ENCODE assay signal across 8 cellular contexts in the genomic region with DNA sequence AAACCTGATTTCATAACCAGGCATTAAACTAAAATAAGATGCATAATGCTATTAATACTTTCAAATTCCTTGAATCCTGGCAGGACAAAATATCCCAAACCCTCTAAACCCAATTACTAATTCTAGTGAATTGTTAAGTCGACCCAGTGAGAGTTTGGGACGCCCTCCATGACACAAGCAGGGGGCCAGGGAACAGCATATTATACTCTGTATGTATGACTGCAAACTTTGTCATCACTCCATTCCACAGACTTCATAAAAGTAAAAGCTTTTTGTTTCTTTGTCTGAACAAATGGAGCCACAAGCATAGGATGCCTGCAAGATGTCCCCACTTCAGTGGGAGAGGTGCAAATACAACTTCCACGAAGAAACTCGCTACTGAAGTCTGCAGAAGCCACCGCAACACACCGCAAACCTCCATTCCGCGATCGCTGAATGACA. TPM values are rescaled to one million over a fixed set of nuclear protein-coding genes. Genes with fewer than 3 reads are reported as not detected.
A peak's percentile ranks its signal among the peaks of the same experiment; 100 is the strongest.
DNase-seq lines count a peak whose midpoint lies in the region; ATAC-seq and TF ChIP-seq lines count a peak whose summit lies in the region.

No MANE protein-coding gene starts in this region.

- no peak overlapping the region for H2AK5ac ChIP-seq in neuronal stem cell (ENCODE audit: low read depth, low read length)

- H2BK120ac ChIP-seq in neuronal stem cell (ENCODE audit: low read depth, low read length), result no peak overlapping the region

- no peak overlapping the region for H2BK5ac ChIP-seq in neuronal stem cell (ENCODE audit: low read length)

- no peaks in the 10 kb centered on the region for H3K27me3 ChIP-seq in GM06990 (replicated peaks; ENCODE audit: control insufficient read depth, insufficient read depth, low read length)
- no peaks in the 10 kb centered on the region for H3K27me3 ChIP-seq in ectodermal cell (ENCODE audit: control insufficient read depth, insufficient read depth, low read length, poor library complexity, severe bottlenecking)
- peaks cover 0 to 4% (median 0%) of the 10 kb centered on the region in 3 experiments for H3K27me3 ChIP-seq in neuronal stem cell (ENCODE audit: control insufficient read depth in 3 of 3, insufficient read depth in 3 of 3, low read depth in 1 of 3, low read length in 3 of 3)

- peaks cover 45 to 58% (median 50%) of the 10 kb centered on the region in 3 donors for H3K4me1 Mint-ChIP-seq in T-cell

- no peaks in the 10 kb centered on the region for H3K27me3 Mint-ChIP-seq in T-cell

- peak overlapping the region; percentile 69 for H3K4me2 ChIP-seq in neuronal stem cell (ENCODE audit: insufficient read depth, low read length, poor library complexity, severe bottlenecking)

- H3K79me1 ChIP-seq in neuronal stem cell (ENCODE audit: low read depth, low read length), result peaks cover 1% of the 10 kb centered on the region

- peak overlapping the region; percentile 96 to 97 for H3K27ac Mint-ChIP-seq in T-cell

- no peak for TF ChIP-seq POLR2A in erythroblast (IDR thresholded peaks at IDR 0.05; ENCODE audit: low read length)

- H3K4me1 ChIP-seq in ectodermal cell (ENCODE audit: control insufficient read depth, insufficient read depth, low read length), result no peaks in the 10 kb centered on the region
- H3K4me1 ChIP-seq in neuronal stem cell (ENCODE audit: control insufficient read depth in 2 of 2, insufficient read depth in 1 of 2, low read depth in 1 of 2, low read length in 2 of 2), result peaks cover 1 to 7% of the 10 kb centered on the region in 2 donors

- DNase-seq in GM06990 (ENCODE audit: extremely low read depth, insufficient read length) (no peak), T-cell (peak in 23 of 34 experiments; percentile 16 to 47 (median 27)), neuronal stem cell (ENCODE audit: low spot score) (no peak), D341Med (ENCODE audit: low spot score) (no peak), NCI-H748 (lab: John Stamatoyannopoulos, UW; ENCODE audit: unreplicated experiment) (no peak), erythroblast (lab: John Stamatoyannopoulos, UW) (no peak)

- H3K9me3 Mint-ChIP-seq in T-cell, result no peaks in the 10 kb centered on the region

- no peak overlapping the region for H3K4ac ChIP-seq in neuronal stem cell (ENCODE audit: low read length)

- H3K14ac ChIP-seq in neuronal stem cell (ENCODE audit: low read length), result no peak overlapping the region

- H3K27ac ChIP-seq in ectodermal cell (ENCODE audit: insufficient read depth, low read depth, low read length, poor library complexity, severe bottlenecking) (peak overlapping the region; percentile 94), neuronal stem cell (replicated peaks; ENCODE audit: low read length) (peak overlapping the region; percentile 97)

- no peak overlapping the region for H2BK12ac ChIP-seq in neuronal stem cell (ENCODE audit: low read length)

- H2AFZ ChIP-seq in neuronal stem cell (ENCODE audit: low read length), result peak overlapping the region; percentile 90

- H3K9me3 ChIP-seq in ectodermal cell (ENCODE audit: control insufficient read depth, low read length), result no peaks in the 10 kb centered on the region
- H3K9me3 ChIP-seq in neuronal stem cell (replicated peaks in 1 of 2; ENCODE audit: control insufficient read depth in 2 of 2, insufficient read depth in 1 of 2, low read depth in 1 of 2, low read length in 2 of 2), result peaks cover 0 to 10% of the 10 kb centered on the region in 2 donors

- peak overlapping the region; percentile 78 for H3K9ac ChIP-seq in neuronal stem cell (ENCODE audit: low read depth, low read length, poor library complexity)

- H3K36me3 ChIP-seq in GM06990 (ENCODE audit: control insufficient read depth, insufficient read depth, low read length), result no peaks in the 10 kb centered on the region
- no peaks in the 10 kb centered on the region for H3K36me3 ChIP-seq in ectodermal cell (ENCODE audit: control insufficient read depth, insufficient read depth, low read length)
- H3K36me3 ChIP-seq in neuronal stem cell (replicated peaks in 1 of 2; ENCODE audit: control insufficient read depth in 2 of 2, insufficient read depth in 2 of 2, low read length in 2 of 2), result peaks cover 0 to 8% of the 10 kb centered on the region in 2 donors

- H2BK15ac ChIP-seq in neuronal stem cell (ENCODE audit: low read length), result no peak overlapping the region

- no peak for TF ChIP-seq CTCF in GM06990 (IDR thresholded peaks at IDR 0.05; ENCODE audit: insufficient read depth, low read length, poor library complexity, severe bottlenecking)

- H3K23ac ChIP-seq in neuronal stem cell (ENCODE audit: low read depth, low read length, poor library complexity), result no peak overlapping the region

- peak overlapping the region; percentile 78 for H3K18ac ChIP-seq in neuronal stem cell (ENCODE audit: low read length)

- WGBS in ectodermal cell, 2 experiments, result 1% methylated on average over 9 of the region's 9 CpGs
- WGBS in neuronal stem cell (ENCODE audit: extremely low coverage in 2 of 2, insufficient read length in 2 of 2, insufficient replicate concordance in 1 of 2), 2 donors, result no CpG with 5 or more reads among the region's 9 CpGs

- peak overlapping the region; percentile 94 to 97 (median 96) for H3K4me3 Mint-ChIP-seq in T-cell

- no peak overlapping the region for H4K91ac ChIP-seq in neuronal stem cell (ENCODE audit: low read depth, low read length, poor library complexity)

- CTCF ChIA-PET in T-cell (lab: Charles Lee), result interaction anchor here in 1 of 2 donors (0.7 to 2.5 kb wide), 3 partner anchors 11 to 52 kb away, joined by 3 to 10 read pairs (median 10); no protein-coding TSS in a partner anchor

- H4K8ac ChIP-seq in neuronal stem cell (ENCODE audit: low read depth, low read length), result no peak overlapping the region

- peak overlapping the region; percentile 67 for H3K4me3 ChIP-seq in GM06990 (replicated peaks; ENCODE audit: low read depth, low read length)
- peak overlapping the region; percentile 89 for H3K4me3 ChIP-seq in ectodermal cell (ENCODE audit: insufficient read depth, low read depth, low read length)
- H3K4me3 ChIP-seq in neuronal stem cell (ENCODE audit: low read length in 2 of 2), result peak overlapping the region; percentile 66 to 100

- POLR2A ChIA-PET in T-cell (lab: Charles Lee), result interaction anchor here (0.7 to 3.2 kb wide), 3 partner anchors 8 to 589 kb away, joined by 3 to 22 read pairs (median 4); no protein-coding TSS in a partner anchor

- ATAC-seq in T-cell (replicated peaks in 1 of 4) (no peak), HG03039 (IDR thresholded peaks at IDR 0.05; ENCODE audit: unreplicated experiment) (no peak)

- H3K36me3 Mint-ChIP-seq in T-cell, result no peaks in the 10 kb centered on the region

RNA-seq across cellular contexts. Expression of a gene that starts 1.2 kb away (rescaled TPM):
- 10 to 100 TPM; 46.9 to 84.0 (median 53.1) TPM for total RNA-seq in T-cell
- 50.1 TPM for polyA plus RNA-seq in ectodermal cell (2013, experiment 1 of 4)
- 55.3 TPM for polyA plus RNA-seq in ectodermal cell (2013, experiment 2 of 4)
- 42.7 TPM for polyA plus RNA-seq in ectodermal cell (2013, experiment 3 of 4)
- polyA plus RNA-seq in ectodermal cell (2013, experiment 4 of 4), result 45.9 TPM
- polyA plus RNA-seq in neuronal stem cell (2013, experiment 1 of 2), result 29.3 TPM
- polyA plus RNA-seq in neuronal stem cell (2013, experiment 2 of 2), result 30.6 TPM

Comparison
In these comparisons a context has a peak if more than half of its experiments do, and no peak if none do; other contexts are left out.
1. DNase-seq: peak in T-cell (23 of 34); none in GM06990 (single experiment), neuronal stem cell (single experiment), D341Med (single experiment), NCI-H748 (single experiment) and erythroblast (0 of 2).
2. Peak in every context shown above with its lines, with median percentiles within 50 percentile points of each other: H3K4me3 ChIP-seq.